1 cellular context compared by ENCODE assay signal in the genomic region with DNA sequence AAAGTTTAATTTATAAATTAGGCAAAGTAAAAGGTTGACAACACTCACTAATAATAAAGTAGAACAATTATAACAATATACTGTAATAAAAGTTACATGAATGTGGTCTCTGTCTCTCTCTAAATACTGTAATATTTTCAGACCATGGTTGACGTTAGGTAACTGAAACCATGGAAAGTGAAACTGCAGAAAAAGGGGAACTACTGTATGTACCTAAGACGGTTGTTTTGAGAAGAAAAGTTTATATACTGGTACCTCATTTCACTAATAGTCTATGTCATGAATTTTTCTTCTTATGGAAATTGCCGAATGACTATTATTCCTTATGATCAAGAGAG.
TF ChIP-seq lines count a peak whose summit lies in the region.

No MANE protein-coding gene starts in this region.

TF ChIP-seq in GM12878, 131 proteins besides CTCF, POLR2A, EP300 and RAD21 (continued from another document):
- TF ChIP-seq ATF7 (IDR thresholded peaks at IDR 0.05; ENCODE audit: low read depth) (peak; percentile 39; the same call in 1 of the 2 replicates), CREM (IDR thresholded peaks at IDR 0.05; ENCODE audit: low read depth) (peak; percentile 50; the same call in 1 of the 2 replicates), SPI1 (IDR thresholded peaks at IDR 0.05; ENCODE audit: borderline replicate concordance, insufficient read depth, low read depth, low read length) (peak; percentile 63; the same call in 1 of the 2 replicates), IRF4 (IDR thresholded peaks at IDR 0.05; ENCODE audit: low read depth, low read length) (0 out of 2 replicates have a peak, but pooled peaks have one; percentile 17), MTA2 (IDR thresholded peaks at IDR 0.05; ENCODE audit: low read depth) (peak; percentile 61; the same call in 1 of the 2 replicates), MEF2B (IDR thresholded peaks at IDR 0.05; ENCODE audit: partially characterized antibody, poor library complexity, severe bottlenecking) (peak; percentile 33)
TF ChIP-seq in GM12878: peak in this region for 13.
